Comparison of ENCODE assay signal across 21 cellular contexts in genomic region chr3:71202848-71203390, GRCh38.
DNase-seq lines count a peak whose midpoint lies in the region; ATAC-seq lines count a peak whose summit lies in the region.
"Had no signal": no experiment of that assay in that cellular context is flagged by ENCODE, and none has a peak within 500 bp of the region (broad histone marks: within the 10 kb centered on the region; RNA-seq: fewer than 3 reads in every experiment).

No MANE protein-coding gene starts in this region.

- no peaks in the 10 kb centered on the region for H3K27me3 Mint-ChIP-seq in activated naive CD8-positive, alpha-beta T cell treated with anti-CD3 and anti-CD28 coated beads, Interleukin-2, amount 50 U/mL, for 24 hours
- no peaks in the 10 kb centered on the region for H3K27me3 Mint-ChIP-seq in naive thymus-derived CD8-positive, alpha-beta T cell
- H3K27me3 Mint-ChIP-seq: dendritic cell treated with granulocyte-macrophage colony-stimulating factor and Interleukin-4, amounts not matched to agents 40 ng/mL and 50 ng/mL, for 4 days; type B pancreatic cell had no signal

- ATAC-seq in left ventricle myocardium superior (peak; percentile 14), Right ventricle myocardium superior (ENCODE audit: poor library complexity) (no peak), HG03095 (IDR thresholded peaks at IDR 0.05; ENCODE audit: unreplicated experiment) (no peak)
- peak; percentile 51 for ATAC-seq in activated naive CD8-positive, alpha-beta T cell treated with anti-CD3 and anti-CD28 coated beads, Interleukin-2, amount 50 U/mL, for 24 hours
- peak in 1 of 2 donors; percentile 25 for ATAC-seq in naive thymus-derived CD8-positive, alpha-beta T cell
- ATAC-seq: activated T-cell treated with anti-CD3 and anti-CD28 coated beads, Interleukin-2, amount 50 U/mL, for 4 hours had no signal

- peaks cover 75% of the 10 kb centered on the region for H3K4me1 Mint-ChIP-seq in activated naive CD8-positive, alpha-beta T cell treated with anti-CD3 and anti-CD28 coated beads, Interleukin-2, amount 50 U/mL, for 24 hours
- H3K4me1 Mint-ChIP-seq in naive thymus-derived CD8-positive, alpha-beta T cell, result peaks cover 36 to 80% (median 73%) of the 10 kb centered on the region in 4 donors

- DNase-seq in left ventricle myocardium superior (no peak), Right ventricle myocardium superior (no peak), NCI-H2107 treated with DMSO at 0.1 percent for 48 hours (lab: John Stamatoyannopoulos, UW; ENCODE audit: unreplicated experiment) (no peak), NCI-H1105 treated with DMSO at 0.1 percent for 48 hours (lab: John Stamatoyannopoulos, UW) (no peak)
- DNase-seq in activated naive CD8-positive, alpha-beta T cell treated with anti-CD3 and anti-CD28 coated beads, Interleukin-2, amount 50 U/mL, for 24 hours, result no peak
- no peak for DNase-seq in naive thymus-derived CD8-positive, alpha-beta T cell
- DNase-seq in stimulated activated CD4-positive, alpha-beta T cell treated with anti-CD3 and anti-CD28 coated beads, Interleukin-1b, Interleukin-23, amount 100 ng/mL, for 48 hours, result no peak
- DNase-seq: activated CD8-positive, alpha-beta memory T cell treated with anti-CD3 and anti-CD28 coated beads for 24 hours; activated T-cell treated with anti-CD3 and anti-CD28 coated beads, Interleukin-2, amount 50 U/mL, for 4 hours; caudate nucleus; H7; islet precursor cell; Kasumi-1; NCI-H1694; NCI-H2171; NCI-H524 treated with DMSO at 0.1 percent for 48 hours; spleen; stimulated activated CD4-positive, alpha-beta T cell treated with anti-CD3 and anti-CD28 coated beads, Interleukin-4, amount 100 ng/mL, for 4 hours had no signal

- peaks cover 11% of the 10 kb centered on the region for H3K36me3 Mint-ChIP-seq in activated naive CD8-positive, alpha-beta T cell treated with anti-CD3 and anti-CD28 coated beads, Interleukin-2, amount 50 U/mL, for 24 hours (ENCODE audit: low read depth)
- H3K36me3 Mint-ChIP-seq in naive thymus-derived CD8-positive, alpha-beta T cell, result peaks cover 0 to 26% (median 2%) of the 10 kb centered on the region in 3 donors
- H3K36me3 Mint-ChIP-seq: type B pancreatic cell had no signal

- peaks cover 8% of the 10 kb centered on the region for H3K9me3 Mint-ChIP-seq in activated naive CD8-positive, alpha-beta T cell treated with anti-CD3 and anti-CD28 coated beads, Interleukin-2, amount 50 U/mL, for 24 hours
- H3K9me3 Mint-ChIP-seq in naive thymus-derived CD8-positive, alpha-beta T cell, result no peaks in the 10 kb centered on the region
- H3K9me3 Mint-ChIP-seq: activated T-cell treated with anti-CD3 and anti-CD28 coated beads, Interleukin-2, amount 50 U/mL, for 4 hours; dendritic cell treated with granulocyte-macrophage colony-stimulating factor and Interleukin-4, amounts not matched to agents 40 ng/mL and 50 ng/mL, for 4 days had no signal

- H3K27ac Mint-ChIP-seq in activated naive CD8-positive, alpha-beta T cell treated with anti-CD3 and anti-CD28 coated beads, Interleukin-2, amount 50 U/mL, for 24 hours, result peak overlapping the region; percentile 89
- peak overlapping the region; percentile 1 to 80 (median 38) for H3K27ac Mint-ChIP-seq in naive thymus-derived CD8-positive, alpha-beta T cell
- H3K27ac Mint-ChIP-seq: dendritic cell treated with granulocyte-macrophage colony-stimulating factor and Interleukin-4, amounts not matched to agents 40 ng/mL and 50 ng/mL, for 4 days; type B pancreatic cell had no signal

- H3K4me3 Mint-ChIP-seq in activated naive CD8-positive, alpha-beta T cell treated with anti-CD3 and anti-CD28 coated beads, Interleukin-2, amount 50 U/mL, for 24 hours, result no peak overlapping the region
- no peak overlapping the region for H3K4me3 Mint-ChIP-seq in naive thymus-derived CD8-positive, alpha-beta T cell
- H3K4me3 Mint-ChIP-seq: activated T-cell treated with anti-CD3 and anti-CD28 coated beads, Interleukin-2, amount 50 U/mL, for 4 hours; dendritic cell treated with granulocyte-macrophage colony-stimulating factor and Interleukin-4, amounts not matched to agents 40 ng/mL and 50 ng/mL, for 4 days; type B pancreatic cell had no signal

- POLR2A ChIA-PET in naive thymus-derived CD8-positive, alpha-beta T cell (lab: Charles Lee), result interaction anchor here (0.7 kb wide), 1 partner anchor 49 kb away, joined by 3 read pairs; no protein-coding TSS in a partner anchor

- intact Hi-C loops in left ventricle myocardium superior (cut with micrococcal nuclease), result no loop called here
- intact Hi-C loops in Right ventricle myocardium superior (cut with DNase I), result no loop called here

Comparison
In these comparisons a context has a peak if more than half of its experiments do, and no peak if none do; other contexts are left out.
1. ATAC-seq: peak in left ventricle myocardium superior (single experiment) and activated naive CD8-positive, alpha-beta T cell treated with anti-CD3 and anti-CD28 coated beads, Interleukin-2, amount 50 U/mL, for 24 hours (single experiment); none in Right ventricle myocardium superior (single experiment) and HG03095 (single experiment).